1 cellular context compared by ENCODE assay signal in the genomic region with DNA sequence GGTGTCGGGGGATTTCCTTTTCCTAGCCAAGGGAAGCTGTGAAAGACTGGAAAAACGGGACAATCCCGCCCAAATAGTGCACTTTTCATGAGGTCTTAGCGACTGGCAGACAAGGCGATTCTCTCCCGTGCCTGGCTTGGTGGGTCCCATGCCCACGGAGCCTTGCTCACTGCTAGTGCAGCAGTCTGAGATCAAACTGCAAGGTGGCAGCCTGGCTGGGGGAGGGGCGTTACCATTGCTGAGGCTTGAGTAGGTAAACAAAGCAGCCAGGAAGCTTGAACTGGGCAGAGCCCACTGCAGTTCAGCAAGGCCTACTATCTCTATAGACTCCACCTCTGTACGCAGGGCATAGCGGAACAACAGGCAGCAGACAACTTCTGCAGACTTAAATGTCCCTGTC.
TF ChIP-seq lines count a peak whose summit lies in the region.
"Not testable (repeated sequence)": the region's sequence is repeated elsewhere in the genome, so short reads cannot be mapped to it uniquely, and the experiment has no call there.

No MANE protein-coding gene starts in this region.

TF ChIP-seq in HepG2, 621 proteins besides CTCF, POLR2A, EP300 and RAD21 (continued from another document and continues in another):
- TF ChIP-seq THAP9 (CRISPR knock-in tag; IDR thresholded peaks at IDR 0.05; ENCODE audit: borderline replicate concordance): peak; percentile 40; the same call in 1 of the 2 replicates
- 0 out of 2 replicates have a peak, but pooled peaks have one; percentile 42 for TF ChIP-seq KMT2A (CRISPR knock-in tag; IDR thresholded peaks at IDR 0.05)
- TF ChIP-seq NR2F6, FOXA1, SOX13 (IDR thresholded peaks at IDR 0.05): not testable (repeated sequence)
- 0 out of 2 replicates have a peak, but pooled peaks have one; percentile 33 for TF ChIP-seq NR2F6 (CRISPR knock-in tag; IDR thresholded peaks at IDR 0.05)
- peak; percentile 84 for TF ChIP-seq ZMYM4 (CRISPR knock-in tag; IDR thresholded peaks at IDR 0.05)
- TF ChIP-seq HDAC2 (CRISPR knock-in tag; IDR thresholded peaks at IDR 0.05): peak; percentile 46; the same call in 1 of the 2 replicates
- 0 out of 2 replicates have a peak, but pooled peaks have one; percentile 39 for TF ChIP-seq ELF3 (CRISPR knock-in tag; IDR thresholded peaks at IDR 0.05)
- TF ChIP-seq ZNF350 (CRISPR knock-in tag; IDR thresholded peaks at IDR 0.05; ENCODE audit: borderline replicate concordance, low read depth): 0 out of 2 replicates have a peak, but pooled peaks have one; percentile 39
- peak; percentile 88 for TF ChIP-seq FOXA3 (CRISPR knock-in tag; IDR thresholded peaks at IDR 0.05)
- TF ChIP-seq, protein P1, sequence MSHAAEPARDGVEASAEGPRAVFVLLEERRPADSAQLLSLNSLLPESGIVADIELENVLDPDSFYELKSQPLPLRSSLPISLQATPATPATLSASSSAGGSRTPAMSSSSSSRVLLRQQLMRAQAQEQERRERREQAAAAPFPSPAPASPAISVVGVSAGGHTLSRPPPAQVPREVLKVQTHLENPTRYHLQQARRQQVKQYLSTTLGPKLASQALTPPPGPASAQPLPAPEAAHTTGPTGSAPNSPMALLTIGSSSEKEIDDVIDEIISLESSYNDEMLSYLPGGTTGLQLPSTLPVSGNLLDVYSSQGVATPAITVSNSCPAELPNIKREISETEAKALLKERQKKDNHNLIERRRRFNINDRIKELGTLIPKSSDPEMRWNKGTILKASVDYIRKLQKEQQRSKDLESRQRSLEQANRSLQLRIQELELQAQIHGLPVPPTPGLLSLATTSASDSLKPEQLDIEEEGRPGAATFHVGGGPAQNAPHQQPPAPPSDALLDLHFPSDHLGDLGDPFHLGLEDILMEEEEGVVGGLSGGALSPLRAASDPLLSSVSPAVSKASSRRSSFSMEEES (CRISPR knock-in tag; IDR thresholded peaks at IDR 0.05): 0 out of 2 replicates have a peak, but pooled peaks have one; percentile 21
- 0 out of 2 replicates have a peak, but pooled peaks have one; percentile 29 for TF ChIP-seq CBX5 (CRISPR knock-in tag; IDR thresholded peaks at IDR 0.05; ENCODE audit: borderline replicate concordance)
- TF ChIP-seq ZFY (CRISPR knock-in tag; IDR thresholded peaks at IDR 0.05): peak; percentile 47; the same call in 1 of the 2 replicates
- TF ChIP-seq ZNF281 (CRISPR knock-in tag; IDR thresholded peaks at IDR 0.05; ENCODE audit: borderline replicate concordance): peak; percentile 97
- peak; percentile 40; the same call in 1 of the 2 replicates for TF ChIP-seq SOX5 (CRISPR knock-in tag; IDR thresholded peaks at IDR 0.05; ENCODE audit: borderline replicate concordance)
- peak; percentile 81; the same call in 1 of the 2 replicates for TF ChIP-seq HNRNPL (IDR thresholded peaks at IDR 0.05; ENCODE audit: low read depth, low read length)
- TF ChIP-seq KDM2A (CRISPR knock-in tag; IDR thresholded peaks at IDR 0.05; ENCODE audit: borderline replicate concordance, low read depth): peak; percentile 22; the same call in 1 of the 2 replicates
- peak; percentile 87 for TF ChIP-seq FOXA1 (CRISPR knock-in tag; IDR thresholded peaks at IDR 0.05)
- peak; percentile 49; the same call in 1 of the 2 replicates for TF ChIP-seq KDM3A (CRISPR knock-in tag; IDR thresholded peaks at IDR 0.05; ENCODE audit: low read depth)
- 0 out of 2 replicates have a peak, but pooled peaks have one; percentile 36 for TF ChIP-seq NFKBIZ (CRISPR knock-in tag; IDR thresholded peaks at IDR 0.05)
- TF ChIP-seq, protein P2, sequence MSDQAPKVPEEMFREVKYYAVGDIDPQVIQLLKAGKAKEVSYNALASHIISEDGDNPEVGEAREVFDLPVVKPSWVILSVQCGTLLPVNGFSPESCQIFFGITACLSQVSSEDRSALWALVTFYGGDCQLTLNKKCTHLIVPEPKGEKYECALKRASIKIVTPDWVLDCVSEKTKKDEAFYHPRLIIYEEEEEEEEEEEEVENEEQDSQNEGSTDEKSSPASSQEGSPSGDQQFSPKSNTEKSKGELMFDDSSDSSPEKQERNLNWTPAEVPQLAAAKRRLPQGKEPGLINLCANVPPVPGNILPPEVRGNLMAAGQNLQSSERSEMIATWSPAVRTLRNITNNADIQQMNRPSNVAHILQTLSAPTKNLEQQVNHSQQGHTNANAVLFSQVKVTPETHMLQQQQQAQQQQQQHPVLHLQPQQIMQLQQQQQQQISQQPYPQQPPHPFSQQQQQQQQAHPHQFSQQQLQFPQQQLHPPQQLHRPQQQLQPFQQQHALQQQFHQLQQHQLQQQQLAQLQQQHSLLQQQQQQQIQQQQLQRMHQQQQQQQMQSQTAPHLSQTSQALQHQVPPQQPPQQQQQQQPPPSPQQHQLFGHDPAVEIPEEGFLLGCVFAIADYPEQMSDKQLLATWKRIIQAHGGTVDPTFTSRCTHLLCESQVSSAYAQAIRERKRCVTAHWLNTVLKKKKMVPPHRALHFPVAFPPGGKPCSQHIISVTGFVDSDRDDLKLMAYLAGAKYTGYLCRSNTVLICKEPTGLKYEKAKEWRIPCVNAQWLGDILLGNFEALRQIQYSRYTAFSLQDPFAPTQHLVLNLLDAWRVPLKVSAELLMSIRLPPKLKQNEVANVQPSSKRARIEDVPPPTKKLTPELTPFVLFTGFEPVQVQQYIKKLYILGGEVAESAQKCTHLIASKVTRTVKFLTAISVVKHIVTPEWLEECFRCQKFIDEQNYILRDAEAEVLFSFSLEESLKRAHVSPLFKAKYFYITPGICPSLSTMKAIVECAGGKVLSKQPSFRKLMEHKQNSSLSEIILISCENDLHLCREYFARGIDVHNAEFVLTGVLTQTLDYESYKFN (CRISPR knock-in tag; conservative IDR thresholded peaks at IDR 0.05): peak; percentile 58; the same call in 1 of the 2 replicates
- TF ChIP-seq POGZ (CRISPR knock-in tag; IDR thresholded peaks at IDR 0.05): peak; percentile 54; the same call in 1 of the 2 replicates
- 0 out of 2 replicates have a peak, but pooled peaks have one; percentile 29 for TF ChIP-seq ZNF792 (CRISPR knock-in tag; IDR thresholded peaks at IDR 0.05)
- peak; percentile 47; the same call in 1 of the 2 replicates for TF ChIP-seq ERF (CRISPR knock-in tag; IDR thresholded peaks at IDR 0.05)
- peak; percentile 38; the same call in 1 of the 2 replicates for TF ChIP-seq SAP130 (CRISPR knock-in tag; IDR thresholded peaks at IDR 0.05; ENCODE audit: low read depth)
- TF ChIP-seq GLI4 (CRISPR knock-in tag; IDR thresholded peaks at IDR 0.05; ENCODE audit: borderline replicate concordance): 0 out of 2 replicates have a peak, but pooled peaks have one; percentile 38
- TF ChIP-seq ZMYM3 (CRISPR knock-in tag; IDR thresholded peaks at IDR 0.05): peak; percentile 58
- peak; percentile 85; the same call in 1 of the 2 replicates for TF ChIP-seq ZNF292 (CRISPR knock-in tag; IDR thresholded peaks at IDR 0.05; ENCODE audit: borderline replicate concordance, low read depth)
- peak; percentile 40; the same call in 1 of the 2 replicates for TF ChIP-seq PATZ1 (CRISPR knock-in tag; IDR thresholded peaks at IDR 0.05)
- peak; percentile 58; the same call in 1 of the 2 replicates for TF ChIP-seq ETV5 (CRISPR knock-in tag; IDR thresholded peaks at IDR 0.05; ENCODE audit: borderline replicate concordance)
- TF ChIP-seq GABPB1 (CRISPR knock-in tag; IDR thresholded peaks at IDR 0.05): 0 out of 2 replicates have a peak, but pooled peaks have one; percentile 15
- TF ChIP-seq, protein P3, sequence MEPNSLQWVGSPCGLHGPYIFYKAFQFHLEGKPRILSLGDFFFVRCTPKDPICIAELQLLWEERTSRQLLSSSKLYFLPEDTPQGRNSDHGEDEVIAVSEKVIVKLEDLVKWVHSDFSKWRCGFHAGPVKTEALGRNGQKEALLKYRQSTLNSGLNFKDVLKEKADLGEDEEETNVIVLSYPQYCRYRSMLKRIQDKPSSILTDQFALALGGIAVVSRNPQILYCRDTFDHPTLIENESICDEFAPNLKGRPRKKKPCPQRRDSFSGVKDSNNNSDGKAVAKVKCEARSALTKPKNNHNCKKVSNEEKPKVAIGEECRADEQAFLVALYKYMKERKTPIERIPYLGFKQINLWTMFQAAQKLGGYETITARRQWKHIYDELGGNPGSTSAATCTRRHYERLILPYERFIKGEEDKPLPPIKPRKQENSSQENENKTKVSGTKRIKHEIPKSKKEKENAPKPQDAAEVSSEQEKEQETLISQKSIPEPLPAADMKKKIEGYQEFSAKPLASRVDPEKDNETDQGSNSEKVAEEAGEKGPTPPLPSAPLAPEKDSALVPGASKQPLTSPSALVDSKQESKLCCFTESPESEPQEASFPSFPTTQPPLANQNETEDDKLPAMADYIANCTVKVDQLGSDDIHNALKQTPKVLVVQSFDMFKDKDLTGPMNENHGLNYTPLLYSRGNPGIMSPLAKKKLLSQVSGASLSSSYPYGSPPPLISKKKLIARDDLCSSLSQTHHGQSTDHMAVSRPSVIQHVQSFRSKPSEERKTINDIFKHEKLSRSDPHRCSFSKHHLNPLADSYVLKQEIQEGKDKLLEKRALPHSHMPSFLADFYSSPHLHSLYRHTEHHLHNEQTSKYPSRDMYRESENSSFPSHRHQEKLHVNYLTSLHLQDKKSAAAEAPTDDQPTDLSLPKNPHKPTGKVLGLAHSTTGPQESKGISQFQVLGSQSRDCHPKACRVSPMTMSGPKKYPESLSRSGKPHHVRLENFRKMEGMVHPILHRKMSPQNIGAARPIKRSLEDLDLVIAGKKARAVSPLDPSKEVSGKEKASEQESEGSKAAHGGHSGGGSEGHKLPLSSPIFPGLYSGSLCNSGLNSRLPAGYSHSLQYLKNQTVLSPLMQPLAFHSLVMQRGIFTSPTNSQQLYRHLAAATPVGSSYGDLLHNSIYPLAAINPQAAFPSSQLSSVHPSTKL (CRISPR knock-in tag; IDR thresholded peaks at IDR 0.05): peak; percentile 85
- TF ChIP-seq TEAD3 (CRISPR knock-in tag; optimal IDR thresholded peaks at IDR 0.05; ENCODE audit: borderline replicate concordance): peak; percentile 9
- peak in 1 of 2 experiments; percentile 21; a peak in 1 of 4 replicates for TF ChIP-seq SOX13 (CRISPR knock-in tag; conservative IDR thresholded peaks at IDR 0.05 in 1 of 2, IDR thresholded peaks at IDR 0.05 in 1 of 2)
- TF ChIP-seq HOXA3 (CRISPR knock-in tag; IDR thresholded peaks at IDR 0.05): peak; percentile 45; the same call in 1 of the 2 replicates
- peak; percentile 63 for TF ChIP-seq FOXO1 (CRISPR knock-in tag; IDR thresholded peaks at IDR 0.05)
- TF ChIP-seq HMG20A (CRISPR knock-in tag; IDR thresholded peaks at IDR 0.05; ENCODE audit: borderline replicate concordance): peak; percentile 26; the same call in 1 of the 2 replicates
- TF ChIP-seq FOSL2 (CRISPR knock-in tag; IDR thresholded peaks at IDR 0.05): 0 out of 2 replicates have a peak, but pooled peaks have one; percentile 11
- 0 out of 2 replicates have a peak, but pooled peaks have one; percentile 28 for TF ChIP-seq ATF7-NPFF (CRISPR knock-in tag; IDR thresholded peaks at IDR 0.05; ENCODE audit: low read depth)
- TF ChIP-seq IRF2 (CRISPR knock-in tag; IDR thresholded peaks at IDR 0.05): peak; percentile 64; the same call in 1 of the 2 replicates
